8 cellular contexts compared by ENCODE assay signal in the genomic region with DNA sequence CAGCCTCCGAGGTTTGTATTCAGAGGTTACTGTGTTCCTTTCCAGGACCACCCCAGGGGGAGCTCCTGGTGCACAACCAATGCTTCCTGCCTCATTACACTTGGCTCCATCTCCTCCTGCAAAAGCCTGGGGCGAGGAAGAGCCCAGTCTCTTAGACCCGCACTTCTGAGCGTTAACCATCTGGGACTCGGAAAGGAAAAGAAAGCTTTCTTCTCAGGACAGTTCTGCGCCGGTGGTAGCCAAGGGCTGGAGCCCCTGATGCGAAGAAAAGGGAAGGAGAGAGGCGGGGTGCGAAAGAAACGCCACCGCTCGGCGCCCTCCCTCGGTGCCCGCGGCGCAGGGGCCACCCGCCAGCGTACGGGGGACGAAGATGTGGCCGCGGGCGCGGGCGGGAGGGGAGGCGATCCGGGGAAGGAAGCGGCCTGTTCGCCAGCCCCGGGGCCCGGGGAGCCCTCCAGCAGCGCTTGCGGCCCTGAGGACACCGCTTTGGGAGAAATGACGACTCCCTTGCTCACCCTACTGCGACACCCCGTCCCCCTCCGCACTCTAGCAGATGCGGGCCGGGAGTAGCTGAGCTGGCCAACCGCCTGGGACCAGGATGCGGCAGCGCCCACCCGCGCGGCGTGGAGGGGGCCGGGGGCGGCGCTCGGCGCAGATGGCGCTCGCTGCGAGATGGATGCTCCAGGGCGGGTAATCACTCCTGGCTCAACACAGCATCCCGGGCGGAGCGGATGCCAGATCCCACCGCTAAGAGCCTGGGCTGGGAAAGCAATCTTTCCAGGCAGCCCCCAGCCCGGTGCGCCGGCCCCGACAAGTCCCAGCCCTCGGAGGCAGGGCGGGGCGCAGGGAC. TPM values are rescaled to one million over a fixed set of nuclear protein-coding genes. Genes with fewer than 3 reads are reported as not detected.
DNase-seq lines count a peak whose midpoint lies in the region; ATAC-seq and TF ChIP-seq lines count a peak whose summit lies in the region.

No MANE protein-coding gene starts in this region.

- H3K27me3 ChIP-seq in IMR-90 (ENCODE audit: control insufficient read depth, insufficient read depth, low read length), result peaks cover 48% of the 10 kb centered on the region
- peaks cover 45% of the 10 kb centered on the region for H3K27me3 ChIP-seq in mucosa of stomach (ENCODE audit: control insufficient read depth, insufficient read depth, low read length)

- H2AFZ ChIP-seq in IMR-90 (replicated peaks; ENCODE audit: low read length, poor library complexity), result peak overlapping the region; percentile 84

- H3K9ac ChIP-seq in IMR-90 (ENCODE audit: low read depth, low read length), result no peak overlapping the region
- H3K9ac ChIP-seq in mucosa of stomach (ENCODE audit: low read length), result peak overlapping the region; percentile 4

- no peak overlapping the region for H4K91ac ChIP-seq in IMR-90 (ENCODE audit: insufficient read depth, low read depth, low read length)

- H3K4me3 ChIP-seq in IMR-90 (ENCODE audit: insufficient read depth, low read depth, low read length), result peak overlapping the region; percentile 43
- peak overlapping the region; percentile 50 for H3K4me3 ChIP-seq in WI38 (ENCODE audit: low read depth, low read length)
- H3K4me3 ChIP-seq in mucosa of stomach (ENCODE audit: low read length), result no peak overlapping the region
- H3K4me3 ChIP-seq in urinary bladder (ENCODE audit: low read depth, low read length), result peak overlapping the region; percentile 51

- H4K5ac ChIP-seq in IMR-90 (ENCODE audit: low read depth, low read length), result no peak overlapping the region

- H3K27ac ChIP-seq in IMR-90 (ENCODE audit: insufficient read depth, low read length), result no peak overlapping the region
- H3K27ac ChIP-seq in urinary bladder (ENCODE audit: low read depth), result no peak overlapping the region

- no peak overlapping the region for H3K56ac ChIP-seq in IMR-90 (ENCODE audit: extremely low read depth, insufficient read depth, low read length)

- no peak for TF ChIP-seq POLR2A in IMR-90 (IDR thresholded peaks at IDR 0.05; ENCODE audit: low read depth, low read length)

- H2AK5ac ChIP-seq in IMR-90 (ENCODE audit: low read depth, low read length), result no peak overlapping the region

- DNase-seq in DMS53 (lab: John Stamatoyannopoulos, UW) (peak; percentile 76), IMR-90 (no peak)

- no peaks in the 10 kb centered on the region for H3K9me3 ChIP-seq in IMR-90 (ENCODE audit: control insufficient read depth, insufficient read depth, low read length)
- H3K9me3 ChIP-seq in mucosa of stomach (ENCODE audit: control insufficient read depth, low read length), result no peaks in the 10 kb centered on the region

- H3K36me3 ChIP-seq in IMR-90 (ENCODE audit: control insufficient read depth, insufficient read depth, low read length) (no peaks in the 10 kb centered on the region), mucosa of stomach (ENCODE audit: control insufficient read depth, insufficient read depth, low read length) (no peaks in the 10 kb centered on the region), urinary bladder (ENCODE audit: insufficient read depth) (no peaks in the 10 kb centered on the region)

- TF ChIP-seq CTCF in IMR-90 (conservative IDR thresholded peaks at IDR 0.05; ENCODE audit: low read depth, low read length) (no peak), WI38 (IDR thresholded peaks at IDR 0.05; ENCODE audit: low read depth, low read length) (no peak)

- H3K4me1 ChIP-seq in IMR-90 (ENCODE audit: control insufficient read depth, insufficient read depth, low read length) (no peaks in the 10 kb centered on the region; the same call in 1 of the 2 replicates), mucosa of stomach (ENCODE audit: control insufficient read depth, insufficient read depth, low read length) (no peaks in the 10 kb centered on the region), urinary bladder (ENCODE audit: insufficient read depth) (no peaks in the 10 kb centered on the region)

- no peak for TF ChIP-seq RAD21 in IMR-90 (IDR thresholded peaks at IDR 0.05; ENCODE audit: low read length)

- 0% methylated on average over 31 of the region's 69 CpGs; no CpG with 5 or more reads in 1 of the 2 experiments for WGBS in IMR-90 (ENCODE audit: extremely low coverage in 2 of 2, insufficient read length in 1 of 2), 2 experiments
- under 1% methylated on average over 68 of the region's 69 CpGs for WGBS in urinary bladder

- H3K79me1 ChIP-seq in IMR-90 (ENCODE audit: low read depth in 1 of 2, low read length in 2 of 2), result no peaks in the 10 kb centered on the region

- no peak overlapping the region for H2BK20ac ChIP-seq in IMR-90 (ENCODE audit: low read depth, low read length)

- no peak overlapping the region for H3K14ac ChIP-seq in IMR-90 (replicated peaks; ENCODE audit: low read depth, low read length)

- intact Hi-C loops in IMR-90 (cut with micrococcal nuclease), result loop anchor here (2.0 kb wide), 1 partner anchor 42 kb away; no protein-coding TSS in a partner anchor

- CTCF ChIA-PET in IMR-90 (lab: Yijun Ruan, JAX), result interaction anchor here (0.8 to 1.3 kb wide), 3 partner anchors 20 to 272 kb away, joined by 3 to 4 read pairs (median 3); no protein-coding TSS in a partner anchor

- no peak overlapping the region for H2AK9ac ChIP-seq in IMR-90 (replicated peaks; ENCODE audit: low read depth, low read length, poor library complexity)

- H3K4ac ChIP-seq in IMR-90 (ENCODE audit: low read depth, low read length), result no peak overlapping the region

- ATAC-seq in IMR-90 (ENCODE audit: low read depth), result peak; percentile 40
- peak; percentile 36 for ATAC-seq in esophagus mucosa
- ATAC-seq in GM19035 (IDR thresholded peaks at IDR 0.05; ENCODE audit: unreplicated experiment), result no peak
- no peak for ATAC-seq in HG03108 (IDR thresholded peaks at IDR 0.05; ENCODE audit: unreplicated experiment)

- no peak overlapping the region for H3K18ac ChIP-seq in IMR-90 (ENCODE audit: low read depth, low read length)

- no peak overlapping the region for H3K23ac ChIP-seq in IMR-90 (ENCODE audit: low read depth, low read length)

- peak overlapping the region; percentile 89 for H3K4me2 ChIP-seq in IMR-90 (ENCODE audit: low read depth, low read length)

- H2BK120ac ChIP-seq in IMR-90 (ENCODE audit: low read depth, low read length), result no peak overlapping the region

- in situ Hi-C loops in IMR-90 (cut with MboI; ENCODE audit: low sequenced_read_pairs), result no loop called here

- BruUV-seq in IMR-90 (replicated peaks; lab: Mats Ljungman, UMichigan), result no TSS peak

- no peak overlapping the region for H4K8ac ChIP-seq in IMR-90 (ENCODE audit: low read depth in 2 of 2, low read length in 2 of 2)

- POLR2A ChIA-PET in IMR-90 (lab: Charles Lee; ENCODE audit: unreplicated experiment), result no interaction called here

- dilution Hi-C loops in IMR-90 (cut with HindIII; ENCODE audit: low sequenced_read_pairs, unreplicated experiment), result no loop called here

- H4K20me1 ChIP-seq in IMR-90 (ENCODE audit: insufficient read depth, low read length), result no peaks in the 10 kb centered on the region

- H2BK15ac ChIP-seq in IMR-90 (ENCODE audit: low read depth, low read length), result no peak overlapping the region

- H3K9me1 ChIP-seq in IMR-90 (ENCODE audit: insufficient read depth, low read length), result no peaks in the 10 kb centered on the region; the same call in 1 of the 2 replicates

- H2BK5ac ChIP-seq in IMR-90 (ENCODE audit: low read depth, low read length, poor library complexity, severe bottlenecking), result no peak overlapping the region

TF ChIP-seq in IMR-90, 13 proteins besides CTCF, POLR2A, EP300 and RAD21:
- TF ChIP-seq MAZ (IDR thresholded peaks at IDR 0.05; ENCODE audit: borderline replicate concordance, low read depth, low read length) (no peak), MAFK (IDR thresholded peaks at IDR 0.05; ENCODE audit: low read depth, low read length) (no peak)

RNA-seq across cellular contexts. Expression of a gene that starts 1.3 kb away (rescaled TPM):
- total RNA-seq in IMR-90 (2012; rRNA removed) (0.83 and 1.1 TPM in 2 replicates), esophagus mucosa (10.9 TPM), urinary bladder (9.7 TPM)
- polyA plus RNA-seq in IMR-90 (2012; rRNA removed) (0.43 and 0.46 TPM in 2 replicates), urinary bladder (2.0 TPM)
- polyA plus RNA-seq in IMR-90 (2012; cell fraction: cytosol; rRNA removed), result 0.08 and 0.10 TPM in 2 replicates
- 0.15 and 0.48 TPM in 2 replicates for polyA plus RNA-seq in IMR-90 (2012; cell fraction: nucleus; rRNA removed; ENCODE audit: low replicate concordance)

Comparison
In these comparisons a context has a peak if more than half of its experiments do, and no peak if none do; other contexts are left out.
1. ATAC-seq: peak in IMR-90 (single experiment) and esophagus mucosa (single experiment); none in GM19035 (single experiment) and HG03108 (single experiment).